ENCODE assay signal across 8 cellular contexts in the genomic region with DNA sequence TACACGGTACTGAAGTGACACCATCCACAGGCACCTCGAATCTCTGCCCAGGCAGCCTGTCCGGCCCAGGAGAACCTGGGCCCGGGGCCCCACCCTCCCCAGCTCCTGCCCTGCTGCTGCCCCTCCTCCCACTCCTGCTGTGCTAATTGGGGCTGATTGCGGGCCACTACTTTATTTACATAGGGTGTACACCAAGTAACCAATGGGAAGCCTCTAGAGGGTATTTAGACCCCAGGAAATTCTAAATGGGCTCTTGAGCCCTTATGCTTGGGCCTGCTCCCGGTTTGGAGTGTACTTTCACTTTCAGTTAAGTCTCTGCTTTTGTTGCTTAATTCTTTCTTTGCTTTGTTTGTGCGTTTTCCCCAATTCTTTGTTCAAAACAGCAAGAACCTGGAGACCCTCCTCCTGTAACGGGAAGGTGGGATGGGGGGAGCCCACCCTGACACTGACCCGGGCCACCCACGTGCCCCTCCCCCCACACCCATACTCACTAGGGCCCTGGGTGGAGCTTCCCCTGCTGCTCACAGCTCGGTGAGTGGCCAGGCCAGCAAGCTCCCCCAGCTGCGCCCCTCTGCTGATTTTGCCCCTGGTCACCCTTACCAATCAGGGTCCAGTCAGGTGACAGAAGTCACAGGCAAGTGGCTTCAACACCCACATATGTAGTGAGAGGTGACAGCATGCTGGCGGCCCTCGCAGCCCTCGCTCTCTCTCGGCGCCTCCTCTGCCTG. TPM values are rescaled to one million over a fixed set of nuclear protein-coding genes. Genes with fewer than 3 reads are reported as not detected.
DNase-seq lines count a peak whose midpoint lies in the region; ATAC-seq, FAIRE-seq and TF ChIP-seq lines count a peak whose summit lies in the region.

No MANE protein-coding gene starts in this region.

- peak overlapping the region; percentile 55 for H3K27ac Mint-ChIP-seq in activated CD8-positive, alpha-beta T cell treated with anti-CD3 and anti-CD28 coated beads for 36 hours

- H3K9me3 ChIP-seq in HUES6 (ENCODE audit: control insufficient read depth, insufficient read depth, low read depth, low read length), result no peaks in the 10 kb centered on the region
- H3K9me3 ChIP-seq in iPS-18c (ENCODE audit: control insufficient read depth, insufficient read depth, low read length), result no peaks in the 10 kb centered on the region

- H3K9ac ChIP-seq in HUES6 (ENCODE audit: low read length), result no peak overlapping the region

- H3K4me1 ChIP-seq in HUES6 (ENCODE audit: control insufficient read depth, insufficient read depth, low read length), result peaks cover 6% of the 10 kb centered on the region; the same call in 1 of the 2 replicates

- no peaks in the 10 kb centered on the region for H3K36me3 Mint-ChIP-seq in activated CD8-positive, alpha-beta T cell treated with anti-CD3 and anti-CD28 coated beads for 36 hours (ENCODE audit: low read depth)

- no peak for TF ChIP-seq CTCF in activated CD8-positive, alpha-beta T cell treated with anti-CD3 and anti-CD28 coated beads for 36 hours (IDR thresholded peaks at IDR 0.05)

- ATAC-seq in activated CD8-positive, alpha-beta T cell treated with anti-CD3 and anti-CD28 coated beads for 36 hours, result no peak
- ATAC-seq in GM21526 (IDR thresholded peaks at IDR 0.05; ENCODE audit: low FRiP score, unreplicated experiment) (no peak), HG03139 (IDR thresholded peaks at IDR 0.05; ENCODE audit: unreplicated experiment) (no peak)

- CTCF ChIA-PET in activated CD8-positive, alpha-beta T cell treated with anti-CD3 and anti-CD28 coated beads for 36 hours (lab: Charles Lee), result interaction anchor here (1.0 kb wide), 1 partner anchor 28 kb away, joined by 5 read pairs; no protein-coding TSS in a partner anchor

- H3K9me3 Mint-ChIP-seq in activated CD8-positive, alpha-beta T cell treated with anti-CD3 and anti-CD28 coated beads for 36 hours, result no peaks in the 10 kb centered on the region

- peak overlapping the region; percentile 43 for H3K4me3 Mint-ChIP-seq in activated CD8-positive, alpha-beta T cell treated with anti-CD3 and anti-CD28 coated beads for 36 hours

- H3K27ac ChIP-seq in HUES6 (ENCODE audit: low read depth, low read length), result no peak overlapping the region

- peak; percentile 34 for DNase-seq in AG20443 (ENCODE audit: low spot score)
- no peak for DNase-seq in activated CD8-positive, alpha-beta T cell treated with anti-CD3 and anti-CD28 coated beads for 36 hours
- no peak for DNase-seq in urothelium cell line (ENCODE audit: low spot score)
- no peak for DNase-seq in SIG-M5 (lab: John Stamatoyannopoulos, UW)

- peak; percentile 78 for FAIRE-seq in urothelium cell line (lab: Jason Lieb, UNC)

- intact Hi-C loops in activated CD8-positive, alpha-beta T cell treated with anti-CD3 and anti-CD28 coated beads for 36 hours (cut with micrococcal nuclease), result no loop called here

- H3K36me3 ChIP-seq in HUES6 (ENCODE audit: control insufficient read depth, insufficient read depth, low read length), result no peaks in the 10 kb centered on the region

- H3K4me1 Mint-ChIP-seq in activated CD8-positive, alpha-beta T cell treated with anti-CD3 and anti-CD28 coated beads for 36 hours (ENCODE audit: low read depth), result peaks cover 21% of the 10 kb centered on the region

- peak overlapping the region; percentile 23; the same call in 1 of the 2 replicates for H3K4me3 ChIP-seq in HUES6 (ENCODE audit: low read depth, low read length)
- peak overlapping the region; percentile 34; the same call in 1 of the 2 replicates for H3K4me3 ChIP-seq in iPS-18c (ENCODE audit: insufficient read depth, low read depth, low read length)

- no peaks in the 10 kb centered on the region for H3K27me3 Mint-ChIP-seq in activated CD8-positive, alpha-beta T cell treated with anti-CD3 and anti-CD28 coated beads for 36 hours

- POLR2A ChIA-PET in activated CD8-positive, alpha-beta T cell treated with anti-CD3 and anti-CD28 coated beads for 36 hours (lab: Charles Lee), result interaction anchor here (0.7 to 3.7 kb wide), 2 partner anchors 10 kb away, joined by 3 to 11 read pairs; a partner anchor contains a TSS

- peaks cover 2% of the 10 kb centered on the region; the same call in 1 of the 2 replicates for H3K27me3 ChIP-seq in HUES6 (ENCODE audit: control insufficient read depth, insufficient read depth, low read length)

RNA-seq across cellular contexts. Expression of a gene that starts 9.4 kb away (rescaled TPM):
- under 1 TPM; 0.25 to 0.47 TPM for total RNA-seq in activated CD8-positive, alpha-beta T cell treated with anti-CD3 and anti-CD28 coated beads for 36 hours

RNA-seq across cellular contexts. Expression of a gene that starts 10.0 kb away (rescaled TPM):
- total RNA-seq in activated CD8-positive, alpha-beta T cell treated with anti-CD3 and anti-CD28 coated beads for 36 hours, result 10 to 100 TPM; 14.9 to 15.9 TPM
